ENCODE assay signal across 38 cellular contexts in the genomic region with DNA sequence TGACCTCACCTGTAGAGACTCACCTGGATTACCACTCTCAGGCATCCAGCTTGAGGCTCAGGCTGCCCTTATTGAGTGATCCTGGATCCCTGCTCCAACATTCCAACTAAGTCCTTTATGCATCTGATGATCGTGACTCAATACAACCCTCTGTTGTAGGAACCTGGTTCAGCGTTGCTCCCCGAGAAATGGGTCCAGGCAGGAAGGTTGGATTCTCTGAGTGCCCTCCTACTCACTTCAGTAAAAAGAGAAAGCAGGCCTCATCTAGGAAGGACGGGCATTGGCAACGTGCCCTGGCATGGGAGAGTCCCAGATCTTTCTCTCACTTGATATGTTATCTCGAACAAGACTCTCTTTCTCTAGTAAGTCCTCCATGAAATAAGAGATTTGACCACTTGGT. TPM values are rescaled to one million over a fixed set of nuclear protein-coding genes. Genes with fewer than 3 reads are reported as not detected.
"Had no signal": no experiment of that assay in that cellular context is flagged by ENCODE, and none has a peak within 500 bp of the region (broad histone marks: within the 10 kb centered on the region; RNA-seq: fewer than 3 reads in every experiment).

A gene with protein sequence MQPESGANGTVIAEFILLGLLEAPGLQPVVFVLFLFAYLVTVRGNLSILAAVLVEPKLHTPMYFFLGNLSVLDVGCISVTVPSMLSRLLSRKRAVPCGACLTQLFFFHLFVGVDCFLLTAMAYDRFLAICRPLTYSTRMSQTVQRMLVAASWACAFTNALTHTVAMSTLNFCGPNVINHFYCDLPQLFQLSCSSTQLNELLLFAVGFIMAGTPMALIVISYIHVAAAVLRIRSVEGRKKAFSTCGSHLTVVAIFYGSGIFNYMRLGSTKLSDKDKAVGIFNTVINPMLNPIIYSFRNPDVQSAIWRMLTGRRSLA (minus strand): TSS at position 101 of the 400 bp plus-strand sequence. CDS start 5,778 bp downstream, outside the sequence.

- H3K4me2 ChIP-seq: KMS-11 had no signal

- H3K9ac ChIP-seq: KMS-11 had no signal

- H3K36me3 ChIP-seq: MG63 had no signal

- DNase-seq: Karpas-422, Kasumi-1, KG1, MG63, MM.1S, MV-4-11, NCI-H1048, NCI-H1092, NCI-H1092 treated with DMSO at 0.1 percent for 48 hours, NCI-H1105, NCI-H1105 treated with DMSO at 0.1 percent for 48 hours, NCI-H1417, NCI-H1417 treated with DMSO at 0.1 percent for 48 hours, NCI-H1436, NCI-H1436 treated with DMSO at 0.1 percent for 48 hours, NCI-H146, NCI-H1694, NCI-H1694 treated with DMSO at 0.1 percent for 48 hours, NCI-H187, NCI-H187 treated with DMSO at 0.1 percent for 48 hours, NCI-H1930, NCI-H2029, NCI-H2029 treated with DMSO at 0.1 percent for 48 hours, NCI-H2081, NCI-H2081 treated with DMSO at 0.1 percent for 48 hours, NCI-H2107, NCI-H2171, NCI-H2171 treated with DMSO at 0.1 percent for 48 hours, NCI-H2227 treated with DMSO at 0.1 percent for 48 hours, NCI-H226, NCI-H345, NCI-H446, NCI-H446 treated with DMSO at 0.1 percent for 48 hours, NCI-H510A had no signal

- H3K9me3 ChIP-seq: MG63 had no signal

- H3K27ac ChIP-seq: KMS-11 had no signal

- H3K4me3 ChIP-seq: MG63 had no signal

RNA-seq across cellular contexts. Expression of the gene that starts here (rescaled TPM):
- total RNA-seq: LHCN-M2, M059J, NCI-H460 had no signal
